In genomic region chr14:89955418-89956293, GRCh38 we compare ENCODE assay signal across 8 cellular contexts. TPM values are rescaled to one million over a fixed set of nuclear protein-coding genes. Genes with fewer than 3 reads are reported as not detected.
DNase-seq lines count a peak whose midpoint lies in the region; ATAC-seq and TF ChIP-seq lines count a peak whose summit lies in the region.

Gene TDP1, plus strand, starts transcription at chr14:89955927. Its CDS starts 7,188 bp downstream, at chr14:89963115.

- H3K27me3 ChIP-seq in PC-9 (ENCODE audit: insufficient read depth, low read depth) (no peaks in the 10 kb centered on the region), muscle layer of colon (ENCODE audit: control insufficient read depth in 1 of 2, insufficient read depth in 2 of 2, low read length in 2 of 2) (no peaks in the 10 kb centered on the region)

- H3K4me1 Mint-ChIP-seq in activated T-cell treated with anti-CD3 and anti-CD28 coated beads, Interleukin-2, amount 50 U/mL, for 24 hours (ENCODE audit: low read depth), result peaks cover 65% of the 10 kb centered on the region

- no peaks in the 10 kb centered on the region for H3K9me2 ChIP-seq in PC-9 (ENCODE audit: insufficient read depth)

- peaks cover 55% of the 10 kb centered on the region for H3K36me3 Mint-ChIP-seq in activated T-cell treated with anti-CD3 and anti-CD28 coated beads, Interleukin-2, amount 50 U/mL, for 24 hours (ENCODE audit: low read depth)

- H3K4me3 ChIP-seq in Jurkat, Clone E6-1 (ENCODE audit: low read length), result peak within 1 kb of the TSS; percentile 75
- H3K4me3 ChIP-seq in PC-9 (peak within 1 kb of the TSS; percentile 66), muscle layer of colon (ENCODE audit: low read depth in 1 of 2, low read length in 2 of 2) (peak within 1 kb of the TSS; percentile 77 to 89)

- POLR2A ChIA-PET in PC-9 (lab: Charles Lee; ENCODE audit: unreplicated experiment), result interaction anchor here (0.9 kb wide), 1 partner anchor 1462 kb away, joined by 6 read pairs; no protein-coding TSS in a partner anchor

- peak within 1 kb of the TSS; percentile 67 for H3K27ac ChIP-seq in PC-9
- peak within 1 kb of the TSS; percentile 77 for H3K27ac ChIP-seq in muscle layer of colon (ENCODE audit: low read depth, low read length)

- H3K9ac ChIP-seq in muscle layer of colon (ENCODE audit: low read length), result peak within 1 kb of the TSS; percentile 69

- peak within 1 kb of the TSS; percentile 99 for H3K27ac Mint-ChIP-seq in activated T-cell treated with anti-CD3 and anti-CD28 coated beads, Interleukin-2, amount 50 U/mL, for 24 hours

- H3K4me1 ChIP-seq in PC-9 (replicated peaks; ENCODE audit: insufficient read depth), result peaks cover 20% of the 10 kb centered on the region; the same call in 1 of the 2 replicates
- H3K4me1 ChIP-seq in muscle layer of colon (ENCODE audit: insufficient read depth, low read length), result peaks cover 19% of the 10 kb centered on the region

- intact Hi-C loops in PC-9 (cut with micrococcal nuclease; ENCODE audit: unreplicated experiment), result loop anchor here (10.0 kb wide), 1 partner anchor 799 kb away; no protein-coding TSS in a partner anchor

- no peaks in the 10 kb centered on the region for H3K36me3 ChIP-seq in PC-9 (ENCODE audit: low read depth)
- H3K36me3 ChIP-seq in muscle layer of colon (ENCODE audit: insufficient read depth, low read length), result no peaks in the 10 kb centered on the region

- peak; percentile 94 for DNase-seq in DMS153 treated with DMSO at 0.1 percent for 48 hours (lab: John Stamatoyannopoulos, UW; ENCODE audit: unreplicated experiment)
- peak; percentile 92 for DNase-seq in Jurkat, Clone E6-1 (ENCODE audit: low read depth, low spot score)
- peak; percentile 81 to 83 for DNase-seq in PC-9
- DNase-seq in activated T-cell treated with anti-CD3 and anti-CD28 coated beads, Interleukin-2, amount 50 U/mL, for 24 hours, result peak; percentile 96
- peak; percentile 97 to 98 for DNase-seq in erythroblast (lab: John Stamatoyannopoulos, UW)
- DNase-seq in stimulated activated CD8-positive, alpha-beta memory T cell treated with anti-CD3 and anti-CD28 coated beads, Interleukin-7, amount 100 ng/mL, for 24 hours (ENCODE audit: low read depth), result peak; percentile 94

- H2AFZ ChIP-seq in PC-9, result peak within 1 kb of the TSS; percentile 80

- no peak; the same call in 1 of the 2 replicates for TF ChIP-seq CTCF in PC-9 (conservative IDR thresholded peaks at IDR 0.05)

- TF ChIP-seq POLR2A in erythroblast (IDR thresholded peaks at IDR 0.05; ENCODE audit: low read length), result peak; percentile 90

- H3K9me3 Mint-ChIP-seq in activated T-cell treated with anti-CD3 and anti-CD28 coated beads, Interleukin-2, amount 50 U/mL, for 24 hours, result peaks cover 4% of the 10 kb centered on the region

- peak within 1 kb of the TSS; percentile 97 for H3K4me3 Mint-ChIP-seq in activated T-cell treated with anti-CD3 and anti-CD28 coated beads, Interleukin-2, amount 50 U/mL, for 24 hours

- CTCF ChIA-PET in PC-9 (lab: Charles Lee), result no interaction called here

- H3K4me2 ChIP-seq in PC-9, result peak within 1 kb of the TSS; percentile 80

- BruUV-seq in PC-9 (replicated peaks; lab: Mats Ljungman, UMichigan), result no TSS peak

- H3F3A ChIP-seq in PC-9 (ENCODE audit: insufficient read depth, low read depth), result peaks cover 9% of the 10 kb centered on the region; the same call in 1 of the 2 replicates

- no peaks in the 10 kb centered on the region for H3K9me3 ChIP-seq in PC-9 (ENCODE audit: insufficient read depth, low read depth)
- no peaks in the 10 kb centered on the region for H3K9me3 ChIP-seq in muscle layer of colon (ENCODE audit: low read length)

- peaks cover 21% of the 10 kb centered on the region for H3K79me2 ChIP-seq in PC-9 (ENCODE audit: low read depth)

- peak; percentile 52 for ATAC-seq in GM21619 (IDR thresholded peaks at IDR 0.05; ENCODE audit: unreplicated experiment)

- no peaks in the 10 kb centered on the region for H3K27me3 Mint-ChIP-seq in activated T-cell treated with anti-CD3 and anti-CD28 coated beads, Interleukin-2, amount 50 U/mL, for 24 hours

- H4K20me1 ChIP-seq in PC-9 (ENCODE audit: insufficient read depth), result no peaks in the 10 kb centered on the region

RNA-seq across cellular contexts. Expression of gene TDP1, which starts in this region (rescaled TPM):
- polyA plus RNA-seq in Jurkat, Clone E6-1 (2012; ENCODE audit: insufficient read depth, insufficient read length), result 61.8 TPM
- total RNA-seq in PC-9 (2021), result 12.6 and 12.8 TPM in 2 replicates

Comparison
In these comparisons a context has a peak if more than half of its experiments do, and no peak if none do; other contexts are left out.
1. Peak in every context shown above with its lines: DNase-seq, ATAC-seq, H3K4me3 ChIP-seq and H3K27ac ChIP-seq.